ENCODE assay signal across 10 cellular contexts in genomic region chr13:39565036-39565949, GRCh38. TPM values are rescaled to one million over a fixed set of nuclear protein-coding genes. Genes with fewer than 3 reads are reported as not detected.
DNase-seq lines count a peak whose midpoint lies in the region; ATAC-seq and TF ChIP-seq lines count a peak whose summit lies in the region.
"Had no signal": no experiment of that assay in that cellular context is flagged by ENCODE, and none has a peak within 500 bp of the region (broad histone marks: within the 10 kb centered on the region; RNA-seq: fewer than 3 reads in every experiment).

No MANE protein-coding gene starts in this region.

- H3K4me3 ChIP-seq in HFF-Myc (replicated peaks; ENCODE audit: low read depth, low read length), result no peak overlapping the region

- H3K4me3 Mint-ChIP-seq in WTC11, result peak overlapping the region; percentile 2; the same call in 1 of the 2 replicates
- no peak overlapping the region for H3K4me3 Mint-ChIP-seq in activated naive CD8-positive, alpha-beta T cell treated with anti-CD3 and anti-CD28 coated beads for 36 hours
- H3K4me3 Mint-ChIP-seq: activated naive CD4-positive, alpha-beta T cell treated with anti-CD3 and anti-CD28 coated beads, Interleukin-2, amount 50 U/mL, for 24 hours; naive thymus-derived CD4-positive, alpha-beta T cell had no signal

- H3K36me3 Mint-ChIP-seq in WTC11, result no peaks in the 10 kb centered on the region
- no peaks in the 10 kb centered on the region for H3K36me3 Mint-ChIP-seq in activated naive CD8-positive, alpha-beta T cell treated with anti-CD3 and anti-CD28 coated beads for 36 hours
- H3K36me3 Mint-ChIP-seq: activated naive CD4-positive, alpha-beta T cell treated with anti-CD3 and anti-CD28 coated beads, Interleukin-2, amount 50 U/mL, for 24 hours; naive thymus-derived CD4-positive, alpha-beta T cell had no signal

- ATAC-seq in WTC11, result peak; percentile 97
- ATAC-seq in GM18909 (IDR thresholded peaks at IDR 0.05; ENCODE audit: poor library complexity, unreplicated experiment), result no peak
- ATAC-seq in HG03139 (IDR thresholded peaks at IDR 0.05; ENCODE audit: unreplicated experiment), result no peak
- ATAC-seq: naive thymus-derived CD4-positive, alpha-beta T cell had no signal

- no peak for TF ChIP-seq CTCF in HFF-Myc (IDR thresholded peaks at IDR 0.05; ENCODE audit: low read depth, low read length, missing control alignments)
- TF ChIP-seq CTCF in WTC11 (IDR thresholded peaks at IDR 0.05), result no peak

- peaks cover 33% of the 10 kb centered on the region for H3K4me1 Mint-ChIP-seq in WTC11
- no peaks in the 10 kb centered on the region for H3K4me1 Mint-ChIP-seq in activated naive CD8-positive, alpha-beta T cell treated with anti-CD3 and anti-CD28 coated beads for 36 hours
- H3K4me1 Mint-ChIP-seq: activated naive CD4-positive, alpha-beta T cell treated with anti-CD3 and anti-CD28 coated beads, Interleukin-2, amount 50 U/mL, for 24 hours; naive thymus-derived CD4-positive, alpha-beta T cell had no signal

- no peaks in the 10 kb centered on the region for H3K27me3 Mint-ChIP-seq in WTC11 (ENCODE audit: low read depth)
- peaks cover 17% of the 10 kb centered on the region for H3K27me3 Mint-ChIP-seq in activated naive CD8-positive, alpha-beta T cell treated with anti-CD3 and anti-CD28 coated beads for 36 hours

- POLR2A ChIA-PET in WTC11 (lab: Charles Lee), result no interaction called here

- CTCF ChIA-PET in WTC11 (lab: Charles Lee), result interaction anchor here (0.6 kb wide), 1 partner anchor 51 kb away, joined by 4 read pairs; no protein-coding TSS in a partner anchor

- DNase-seq in HFF-Myc (ENCODE audit: extremely low read depth, low read depth) (peak; percentile 51), WTC11 (ENCODE audit: low spot score) (peak; percentile 57), hepatic stellate cell (ENCODE audit: low spot score) (peak; percentile 78), stromal cell of bone marrow (ENCODE audit: low read depth) (peak; percentile 54), NCI-H187 (lab: John Stamatoyannopoulos, UW) (no peak)
- no peak for DNase-seq in activated naive CD8-positive, alpha-beta T cell treated with anti-CD3 and anti-CD28 coated beads for 36 hours
- DNase-seq: naive thymus-derived CD4-positive, alpha-beta T cell had no signal

- peaks cover 5% of the 10 kb centered on the region for H3K9me3 Mint-ChIP-seq in WTC11
- no peaks in the 10 kb centered on the region for H3K9me3 Mint-ChIP-seq in activated naive CD8-positive, alpha-beta T cell treated with anti-CD3 and anti-CD28 coated beads for 36 hours
- H3K9me3 Mint-ChIP-seq: activated naive CD4-positive, alpha-beta T cell treated with anti-CD3 and anti-CD28 coated beads, Interleukin-2, amount 50 U/mL, for 24 hours; naive thymus-derived CD4-positive, alpha-beta T cell had no signal

- H3K27ac Mint-ChIP-seq in WTC11, result peak overlapping the region; percentile 64
- H3K27ac Mint-ChIP-seq in activated naive CD8-positive, alpha-beta T cell treated with anti-CD3 and anti-CD28 coated beads for 36 hours, result no peak overlapping the region
- H3K27ac Mint-ChIP-seq: activated naive CD4-positive, alpha-beta T cell treated with anti-CD3 and anti-CD28 coated beads, Interleukin-2, amount 50 U/mL, for 24 hours; naive thymus-derived CD4-positive, alpha-beta T cell had no signal

TF ChIP-seq in WTC11, 78 proteins besides CTCF, POLR2A, EP300 and RAD21:
- TF ChIP-seq MYBL2 (CRISPR knock-in tag; IDR thresholded peaks at IDR 0.05) (no peak), SP1 (CRISPR knock-in tag; conservative IDR thresholded peaks at IDR 0.05) (0 out of 2 replicates have a peak, but pooled peaks have one; percentile 20)

RNA-seq across cellular contexts. Expression of gene LHFPL6, which starts 37.7 kb away (rescaled TPM):
- 1.4 to 4.5 TPM (median 2.1 TPM) in 3 replicates for total RNA-seq in WTC11 (2021)
- total RNA-seq in activated naive CD8-positive, alpha-beta T cell treated with anti-CD3 and anti-CD28 coated beads for 36 hours, result 1 to 10 TPM; 1.5 to 1.6 TPM

Comparison
In these comparisons a context has a peak if more than half of its experiments do, and no peak if none do; other contexts are left out.
1. DNase-seq: peak in HFF-Myc (single experiment), WTC11 (single experiment), hepatic stellate cell (single experiment) and stromal cell of bone marrow (single experiment); none in activated naive CD8-positive, alpha-beta T cell treated with anti-CD3 and anti-CD28 coated beads for 36 hours (single experiment) and NCI-H187 (0 of 2).